In genomic region chr3:88059380-88060160, GRCh38 we compare ENCODE assay signal across 8 cellular contexts. TPM values are rescaled to one million over a fixed set of nuclear protein-coding genes. Genes with fewer than 3 reads are reported as not detected.
DNase-seq lines count a peak whose midpoint lies in the region; ATAC-seq and TF ChIP-seq lines count a peak whose summit lies in the region.

No MANE protein-coding gene starts in this region.

- H3K27me3 ChIP-seq in upper lobe of left lung = no peaks in the 10 kb centered on the region

- H3K4me1 Mint-ChIP-seq in memory B cell = peaks cover 34% of the 10 kb centered on the region

- H3K27ac ChIP-seq in HEK293 (ENCODE audit: extremely low read depth, low read depth, low read length) (peak overlapping the region; percentile 76), upper lobe of left lung (peak overlapping the region; percentile 94 to 95 (median 95))

- H3K4me3 Mint-ChIP-seq in memory B cell = peak overlapping the region; percentile 95

- H3K4me3 ChIP-seq in HEK293 (ENCODE audit: low read depth, low read length) = peak overlapping the region; percentile 98
- peak overlapping the region; percentile 63 to 98 (median 94) for H3K4me3 ChIP-seq in upper lobe of left lung

- TF ChIP-seq EP300 in upper lobe of left lung (IDR thresholded peaks at IDR 0.05) = no peak

- CTCF ChIA-PET in HEK293 (lab: Yijun Ruan, JAX) = no interaction called here

- H3K36me3 Mint-ChIP-seq in memory B cell = peaks cover 11% of the 10 kb centered on the region

- POLR2A ChIA-PET in HEK293 (lab: Yijun Ruan, JAX) = interaction anchor here (0.6 to 2.0 kb wide), 4 partner anchors 16 to 93 kb away, joined by 3 to 16 read pairs (median 3); partner anchors contain the start of gene C3orf38

- no peaks in the 10 kb centered on the region for H3K4me1 ChIP-seq in HEK293 (ENCODE audit: control insufficient read depth, insufficient read depth, low read length)
- H3K4me1 ChIP-seq in upper lobe of left lung = peaks cover 33 to 49% (median 36%) of the 10 kb centered on the region in 4 donors

- H3K36me3 ChIP-seq in HEK293 (ENCODE audit: control insufficient read depth in 2 of 2, insufficient read depth in 1 of 2, low read length in 2 of 2) (peaks cover 0 to 31% of the 10 kb centered on the region in 2 experiments; a peak in 2 of 3 replicates), upper lobe of left lung (peaks cover 8 to 16% (median 12%) of the 10 kb centered on the region in 4 donors)

- ATAC-seq in memory B cell (ENCODE audit: low read depth) (no peak), upper lobe of left lung (ENCODE audit: low FRiP score in 2 of 2) (peak in 1 of 2 donors; percentile 3)

- H3K27me3 Mint-ChIP-seq in memory B cell = no peaks in the 10 kb centered on the region

- DNase-seq in SHP77 (lab: John Stamatoyannopoulos, UW) (peak; percentile 37), SHP77 treated with DMSO at 0.1 percent for 48 hours (lab: John Stamatoyannopoulos, UW) (no peak), OCI-M1 (lab: John Stamatoyannopoulos, UW) (peak; percentile 58), dedifferentiated amniotic fluid mesenchymal stem cell (ENCODE audit: extremely low spot score) (peak; percentile 27), memory B cell (ENCODE audit: low spot score in 2 of 2) (peak; percentile 3 to 13), upper lobe of left lung (peak in 1 of 2 donors; percentile 39), cerebellar cortex (ENCODE audit: low spot score) (no peak)

- H3K9me3 Mint-ChIP-seq in memory B cell = no peaks in the 10 kb centered on the region

- TF ChIP-seq POLR2A in upper lobe of left lung (IDR thresholded peaks at IDR 0.05) = peak in 1 of 4 donors; percentile 16

- TF ChIP-seq CTCF in HEK293 (tag by site-specific recombination; IDR thresholded peaks at IDR 0.05) (no peak), upper lobe of left lung (IDR thresholded peaks at IDR 0.05) (no peak)

- 1% methylated on average over 20 to 32 of the region's 45 CpGs for WGBS in upper lobe of left lung, 2 donors

- H3K9me3 ChIP-seq in HEK293 (ENCODE audit: control insufficient read depth, insufficient read depth, low read depth, low read length) = no peaks in the 10 kb centered on the region
- H3K9me3 ChIP-seq in upper lobe of left lung = no peaks in the 10 kb centered on the region

- peak overlapping the region; percentile 94 for H3K27ac Mint-ChIP-seq in memory B cell

TF ChIP-seq in HEK293, 187 proteins besides CTCF, POLR2A, EP300 and RAD21:
- no peak for TF ChIP-seq ZNF16 (tag by site-specific recombination; IDR thresholded peaks at IDR 0.05; ENCODE audit: low read depth)
- TF ChIP-seq ZBTB10 (tag by site-specific recombination; IDR thresholded peaks at IDR 0.05) = peak; percentile 26; the same call in 1 of the 2 replicates
- TF ChIP-seq ZBTB48 (tag by site-specific recombination; IDR thresholded peaks at IDR 0.05) = no peak
- TF ChIP-seq ZEB2 (tag by site-specific recombination; IDR thresholded peaks at IDR 0.05) = 0 out of 2 replicates have a peak, but pooled peaks have one; percentile 12
- TF ChIP-seq TRIM28 (IDR thresholded peaks at IDR 0.05; ENCODE audit: borderline replicate concordance, low read length) = no peak
- peak; percentile 83 for TF ChIP-seq ZNF335 (tag by site-specific recombination; conservative IDR thresholded peaks at IDR 0.05)
- peak; percentile 94 for TF ChIP-seq ZBTB20 (tag by site-specific recombination; IDR thresholded peaks at IDR 0.05)
- no peak for TF ChIP-seq ZNF292 (tag by site-specific recombination; IDR thresholded peaks at IDR 0.05; ENCODE audit: borderline replicate concordance, low read depth)
- TF ChIP-seq ZNF600 (tag by site-specific recombination; IDR thresholded peaks at IDR 0.05) = 0 out of 2 replicates have a peak, but pooled peaks have one; percentile 23
- TF ChIP-seq, protein P1, sequence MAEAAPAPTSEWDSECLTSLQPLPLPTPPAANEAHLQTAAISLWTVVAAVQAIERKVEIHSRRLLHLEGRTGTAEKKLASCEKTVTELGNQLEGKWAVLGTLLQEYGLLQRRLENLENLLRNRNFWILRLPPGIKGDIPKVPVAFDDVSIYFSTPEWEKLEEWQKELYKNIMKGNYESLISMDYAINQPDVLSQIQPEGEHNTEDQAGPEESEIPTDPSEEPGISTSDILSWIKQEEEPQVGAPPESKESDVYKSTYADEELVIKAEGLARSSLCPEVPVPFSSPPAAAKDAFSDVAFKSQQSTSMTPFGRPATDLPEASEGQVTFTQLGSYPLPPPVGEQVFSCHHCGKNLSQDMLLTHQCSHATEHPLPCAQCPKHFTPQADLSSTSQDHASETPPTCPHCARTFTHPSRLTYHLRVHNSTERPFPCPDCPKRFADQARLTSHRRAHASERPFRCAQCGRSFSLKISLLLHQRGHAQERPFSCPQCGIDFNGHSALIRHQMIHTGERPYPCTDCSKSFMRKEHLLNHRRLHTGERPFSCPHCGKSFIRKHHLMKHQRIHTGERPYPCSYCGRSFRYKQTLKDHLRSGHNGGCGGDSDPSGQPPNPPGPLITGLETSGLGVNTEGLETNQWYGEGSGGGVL (tag by site-specific recombination; IDR thresholded peaks at IDR 0.05) = 0 out of 2 replicates have a peak, but pooled peaks have one; percentile 42
- TF ChIP-seq MZF1 (tag by site-specific recombination; IDR thresholded peaks at IDR 0.05; ENCODE audit: borderline replicate concordance) = no peak
- TF ChIP-seq ZFP69B (tag by site-specific recombination; IDR thresholded peaks at IDR 0.05) = no peak
- TF ChIP-seq KLF7 (tag by site-specific recombination; IDR thresholded peaks at IDR 0.05; ENCODE audit: borderline replicate concordance) = no peak
- TF ChIP-seq SP2 (tag by site-specific recombination; IDR thresholded peaks at IDR 0.05) = peak; percentile 21
- TF ChIP-seq ZXDB (tag by site-specific recombination; IDR thresholded peaks at IDR 0.05) = peak; percentile 54; the same call in 1 of the 2 replicates
- peak; percentile 80; the same call in 1 of the 2 replicates for TF ChIP-seq YY1 (tag by site-specific recombination; IDR thresholded peaks at IDR 0.05)
- TF ChIP-seq HIC1 (tag by site-specific recombination; IDR thresholded peaks at IDR 0.05) = 0 out of 2 replicates have a peak, but pooled peaks have one; percentile 5
- TF ChIP-seq KLF17 (tag by site-specific recombination; IDR thresholded peaks at IDR 0.05) = no peak
- no peak for TF ChIP-seq ZFP37 (tag by site-specific recombination; IDR thresholded peaks at IDR 0.05)
- TF ChIP-seq ZNF501 (tag by site-specific recombination; IDR thresholded peaks at IDR 0.05) = 0 out of 2 replicates have a peak, but pooled peaks have one; percentile 57
- TF ChIP-seq ZSCAN30 (tag by site-specific recombination; IDR thresholded peaks at IDR 0.05) = 0 out of 2 replicates have a peak, but pooled peaks have one; percentile 42
- TF ChIP-seq ZNF560 (tag by site-specific recombination; IDR thresholded peaks at IDR 0.05; ENCODE audit: borderline replicate concordance) = 0 out of 2 replicates have a peak, but pooled peaks have one; percentile 12

RNA-seq across cellular contexts. Expression of gene ZNF654, which starts 0.5 kb away (rescaled TPM):
- total RNA-seq in upper lobe of left lung = 10 to 100 TPM in 5 of 6 donors, 1 to 10 TPM in 1; 4.9 to 21.4 (median 13.8) TPM

RNA-seq across cellular contexts. Expression of gene CGGBP1, which starts 0.8 kb away (rescaled TPM):
- 100 to 1,000 TPM in 1 of 6 donors, 10 to 100 TPM in 5; 41.7 to 114 (median 60.8) TPM for total RNA-seq in upper lobe of left lung

Comparison
In these comparisons a context has a peak if more than half of its experiments do, and no peak if none do; other contexts are left out.
1. DNase-seq: peak in SHP77 (2 of 2), OCI-M1 (single experiment), dedifferentiated amniotic fluid mesenchymal stem cell (single experiment) and memory B cell (2 of 2); none in SHP77 treated with DMSO at 0.1 percent for 48 hours (single experiment) and cerebellar cortex (single experiment).